7 cellular contexts compared by ENCODE assay signal in the genomic region with DNA sequence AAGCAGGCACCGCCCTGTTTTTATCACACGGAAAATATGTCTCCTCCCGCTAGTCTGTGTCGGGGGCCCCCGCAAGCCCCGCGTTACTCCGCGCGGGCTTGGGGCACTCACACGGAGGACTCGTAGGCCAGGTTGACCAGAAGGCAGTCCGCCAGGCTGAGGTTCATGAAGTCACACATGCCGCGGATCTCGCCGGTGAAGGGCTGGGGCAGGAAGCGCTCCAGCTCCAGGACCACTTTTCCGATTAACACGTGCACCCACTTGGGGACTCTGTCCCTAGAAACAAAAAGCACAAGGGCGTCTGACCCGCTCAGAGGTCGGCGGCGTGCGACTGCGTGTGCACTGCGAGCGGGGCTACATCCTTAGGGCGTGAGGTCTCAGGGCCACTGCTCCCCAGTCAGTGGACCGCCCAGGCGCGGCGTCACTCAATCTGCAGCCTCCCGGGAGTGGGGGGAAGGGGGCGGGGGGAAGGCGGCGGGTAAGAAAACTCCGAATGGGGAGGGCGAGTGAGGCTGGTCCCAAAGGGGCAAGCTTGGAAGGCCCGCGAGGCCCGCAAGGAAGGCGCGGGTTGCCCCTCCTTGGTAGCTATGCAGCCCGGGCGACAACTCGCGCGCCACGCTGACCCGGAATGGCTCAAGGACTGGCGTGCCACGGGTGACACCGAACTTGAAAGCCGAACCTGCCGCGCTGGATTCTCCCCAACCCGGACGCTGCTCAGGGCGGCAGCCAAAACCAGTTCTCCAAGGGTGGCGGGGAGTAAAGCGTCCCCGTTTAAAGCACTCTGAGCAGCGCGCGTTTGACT.
DNase-seq lines count a peak whose midpoint lies in the region; FAIRE-seq and TF ChIP-seq lines count a peak whose summit lies in the region.

No MANE protein-coding gene starts in this region.

- TF ChIP-seq CTCF in GM12865 (IDR thresholded peaks at IDR 0.05; ENCODE audit: insufficient read depth, low read depth, low read length, missing control alignments) = no peak

- DNase-seq in GM12865 (ENCODE audit: low read depth) = peak; percentile 85
- DNase-seq in H54 (ENCODE audit: insufficient read length, low spot score) = peak; percentile 76
- DNase-seq in LoVo (ENCODE audit: low spot score) = peak; percentile 51
- DNase-seq in activated CD4-positive, CD25-positive, alpha-beta regulatory T cell treated with anti-CD3 and anti-CD28 coated beads, Interleukin-2, amount 50 U/mL, for 72 hours = peak; percentile 68
- DNase-seq in cerebellar cortex (ENCODE audit: low spot score) = peak; percentile 68
- DNase-seq in kidney tubule cell (ENCODE audit: low spot score) = peak; percentile 65
- DNase-seq in stimulated activated CD4-positive, alpha-beta T cell treated with anti-CD3 and anti-CD28 coated beads, Interleukin-1b, Interleukin-23, amount 100 ng/mL, for 24 hours (ENCODE audit: low read depth in 4 of 4, low spot score in 1 of 4) = peak; percentile 42 to 71 (median 58)

- peak overlapping the region; percentile 82 for H3K4me3 ChIP-seq in GM12865 (ENCODE audit: low read depth, low read length)

- TF ChIP-seq POLR2A in H54 (IDR thresholded peaks at IDR 0.05; ENCODE audit: low read depth, low read length) = peak; percentile 58

- no peak for FAIRE-seq in H54 (lab: Jason Lieb, UNC)

Comparison
In these comparisons a context has a peak if more than half of its experiments do, and no peak if none do; other contexts are left out.
1. Peak in every context shown above with its lines: DNase-seq and H3K4me3 ChIP-seq.